In the genomic region with DNA sequence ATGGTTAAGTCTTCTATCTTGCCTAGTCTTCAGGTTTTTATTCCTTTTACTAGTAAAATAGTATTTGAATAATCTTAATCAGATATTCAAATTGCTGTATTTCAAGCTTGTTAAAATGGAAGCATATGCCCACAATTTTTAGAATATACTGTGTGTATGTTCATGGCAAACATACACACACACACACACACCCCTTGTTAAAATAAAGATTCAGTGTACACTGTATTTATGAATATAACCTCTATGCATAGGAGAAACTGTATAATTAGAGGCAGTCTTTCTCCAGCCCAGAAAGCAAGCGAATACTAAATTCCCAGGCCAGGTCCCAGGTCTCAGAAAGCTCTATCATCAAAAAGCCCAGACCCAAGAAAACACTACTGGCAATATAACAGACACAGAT, we compare ENCODE assay signal across 16 cellular contexts. TPM values are rescaled to one million over a fixed set of nuclear protein-coding genes. Genes with fewer than 3 reads are reported as not detected.
DNase-seq lines count a peak whose midpoint lies in the region; ATAC-seq lines count a peak whose summit lies in the region.
"Had no signal": no experiment of that assay in that cellular context is flagged by ENCODE, and none has a peak within 500 bp of the region (broad histone marks: within the 10 kb centered on the region; RNA-seq: fewer than 3 reads in every experiment).

No MANE protein-coding gene starts in this region.

- no peak for DNase-seq in activated naive CD4-positive, alpha-beta T cell treated with anti-CD3 and anti-CD28 coated beads for 36 hours
- no peak for DNase-seq in effector memory CD8-positive, alpha-beta T cell
- no peak for DNase-seq in KBM-7
- no peak for DNase-seq in activated CD4-positive, alpha-beta T cell treated with anti-CD3 and anti-CD28 coated beads, Interleukin-2, amount 50 U/mL, for 48 hours
- DNase-seq: H7, IMR-90, NCI-H1105 treated with DMSO at 0.1 percent for 48 hours, NCI-H187, NCI-H345, OCI-M1, SHP77 treated with DMSO at 0.1 percent for 48 hours had no signal

- H3K4me1 Mint-ChIP-seq in activated naive CD4-positive, alpha-beta T cell treated with anti-CD3 and anti-CD28 coated beads, Interleukin-2, amount 50 U/mL, for 24 hours = peaks cover 100% of the 10 kb centered on the region
- H3K4me1 Mint-ChIP-seq in activated naive CD4-positive, alpha-beta T cell treated with anti-CD3 and anti-CD28 coated beads for 36 hours (ENCODE audit: low read depth) = peaks cover 88% of the 10 kb centered on the region
- peaks cover 52 to 82% (median 74%) of the 10 kb centered on the region in 3 donors for H3K4me1 Mint-ChIP-seq in IgD-negative memory B cell
- peaks cover 72 to 91% of the 10 kb centered on the region in 2 donors for H3K4me1 Mint-ChIP-seq in effector memory CD8-positive, alpha-beta T cell (ENCODE audit: low read depth in 2 of 2)

- no peaks in the 10 kb centered on the region for H3K9me3 Mint-ChIP-seq in activated naive CD4-positive, alpha-beta T cell treated with anti-CD3 and anti-CD28 coated beads, Interleukin-2, amount 50 U/mL, for 24 hours
- no peaks in the 10 kb centered on the region for H3K9me3 Mint-ChIP-seq in activated naive CD4-positive, alpha-beta T cell treated with anti-CD3 and anti-CD28 coated beads for 36 hours
- no peaks in the 10 kb centered on the region for H3K9me3 Mint-ChIP-seq in IgD-negative memory B cell
- H3K9me3 Mint-ChIP-seq in effector memory CD8-positive, alpha-beta T cell = no peaks in the 10 kb centered on the region
- H3K9me3 Mint-ChIP-seq: CD14-positive monocyte had no signal

- H3K27ac Mint-ChIP-seq in activated naive CD4-positive, alpha-beta T cell treated with anti-CD3 and anti-CD28 coated beads, Interleukin-2, amount 50 U/mL, for 24 hours = peak overlapping the region; percentile 48
- H3K27ac Mint-ChIP-seq in activated naive CD4-positive, alpha-beta T cell treated with anti-CD3 and anti-CD28 coated beads for 36 hours = no peak overlapping the region
- peak overlapping the region in 2 of 3 donors; percentile 8 to 75 for H3K27ac Mint-ChIP-seq in IgD-negative memory B cell
- peak overlapping the region; percentile 57 to 91 for H3K27ac Mint-ChIP-seq in effector memory CD8-positive, alpha-beta T cell

- H3K36me3 Mint-ChIP-seq in activated naive CD4-positive, alpha-beta T cell treated with anti-CD3 and anti-CD28 coated beads, Interleukin-2, amount 50 U/mL, for 24 hours = peaks cover 3% of the 10 kb centered on the region
- H3K36me3 Mint-ChIP-seq in activated naive CD4-positive, alpha-beta T cell treated with anti-CD3 and anti-CD28 coated beads for 36 hours (ENCODE audit: low read depth) = peaks cover 3% of the 10 kb centered on the region
- H3K36me3 Mint-ChIP-seq in IgD-negative memory B cell = no peaks in the 10 kb centered on the region
- peaks cover 11% of the 10 kb centered on the region for H3K36me3 Mint-ChIP-seq in effector memory CD8-positive, alpha-beta T cell (ENCODE audit: insufficient read depth)

- in situ Hi-C loops in KBM-7 (cut with MboI; ENCODE audit: low pct_unique_long_range_greater_than_20kb, low sequenced_read_pairs) = no loop called here

- H3K4me3 Mint-ChIP-seq in activated naive CD4-positive, alpha-beta T cell treated with anti-CD3 and anti-CD28 coated beads, Interleukin-2, amount 50 U/mL, for 24 hours = peak overlapping the region; percentile 3
- no peak overlapping the region for H3K4me3 Mint-ChIP-seq in activated naive CD4-positive, alpha-beta T cell treated with anti-CD3 and anti-CD28 coated beads for 36 hours
- H3K4me3 Mint-ChIP-seq in IgD-negative memory B cell = peak overlapping the region in 1 of 4 donors; percentile 63
- H3K4me3 Mint-ChIP-seq in effector memory CD8-positive, alpha-beta T cell = peak overlapping the region; percentile 41 to 43
- H3K4me3 Mint-ChIP-seq: CD14-positive monocyte had no signal

- H3K27me3 Mint-ChIP-seq in activated naive CD4-positive, alpha-beta T cell treated with anti-CD3 and anti-CD28 coated beads, Interleukin-2, amount 50 U/mL, for 24 hours = no peaks in the 10 kb centered on the region
- H3K27me3 Mint-ChIP-seq in activated naive CD4-positive, alpha-beta T cell treated with anti-CD3 and anti-CD28 coated beads for 36 hours (ENCODE audit: low read depth) = no peaks in the 10 kb centered on the region
- H3K27me3 Mint-ChIP-seq in IgD-negative memory B cell = no peaks in the 10 kb centered on the region
- no peaks in the 10 kb centered on the region for H3K27me3 Mint-ChIP-seq in effector memory CD8-positive, alpha-beta T cell

- ATAC-seq in effector memory CD8-positive, alpha-beta T cell (replicated peaks) = no peak
- ATAC-seq in HG03159 (IDR thresholded peaks at IDR 0.05; ENCODE audit: unreplicated experiment) = no peak
- ATAC-seq in GM21447 (IDR thresholded peaks at IDR 0.05; ENCODE audit: unreplicated experiment) = no peak

- CTCF ChIA-PET in activated naive CD4-positive, alpha-beta T cell treated with anti-CD3 and anti-CD28 coated beads for 36 hours (lab: Charles Lee) = interaction anchor here (0.6 to 1.8 kb wide), 6 partner anchors 10 to 1345 kb away, joined by 3 to 11 read pairs (median 4); no protein-coding TSS in a partner anchor

- intact Hi-C loops in activated naive CD4-positive, alpha-beta T cell treated with anti-CD3 and anti-CD28 coated beads for 36 hours (cut with micrococcal nuclease) = loop anchor here (2.0 kb wide), 1 partner anchor 14 kb away; no protein-coding TSS in a partner anchor

RNA-seq across cellular contexts. Expression of gene JAK1, which starts 57.8 kb away (rescaled TPM):
- total RNA-seq in activated naive CD4-positive, alpha-beta T cell treated with anti-CD3 and anti-CD28 coated beads for 36 hours = 100 to 1,000 TPM; 139 to 140 TPM
- 216 TPM for polyA plus RNA-seq in IgD-negative memory B cell
